1 cellular context compared by ENCODE assay signal in the genomic region with DNA sequence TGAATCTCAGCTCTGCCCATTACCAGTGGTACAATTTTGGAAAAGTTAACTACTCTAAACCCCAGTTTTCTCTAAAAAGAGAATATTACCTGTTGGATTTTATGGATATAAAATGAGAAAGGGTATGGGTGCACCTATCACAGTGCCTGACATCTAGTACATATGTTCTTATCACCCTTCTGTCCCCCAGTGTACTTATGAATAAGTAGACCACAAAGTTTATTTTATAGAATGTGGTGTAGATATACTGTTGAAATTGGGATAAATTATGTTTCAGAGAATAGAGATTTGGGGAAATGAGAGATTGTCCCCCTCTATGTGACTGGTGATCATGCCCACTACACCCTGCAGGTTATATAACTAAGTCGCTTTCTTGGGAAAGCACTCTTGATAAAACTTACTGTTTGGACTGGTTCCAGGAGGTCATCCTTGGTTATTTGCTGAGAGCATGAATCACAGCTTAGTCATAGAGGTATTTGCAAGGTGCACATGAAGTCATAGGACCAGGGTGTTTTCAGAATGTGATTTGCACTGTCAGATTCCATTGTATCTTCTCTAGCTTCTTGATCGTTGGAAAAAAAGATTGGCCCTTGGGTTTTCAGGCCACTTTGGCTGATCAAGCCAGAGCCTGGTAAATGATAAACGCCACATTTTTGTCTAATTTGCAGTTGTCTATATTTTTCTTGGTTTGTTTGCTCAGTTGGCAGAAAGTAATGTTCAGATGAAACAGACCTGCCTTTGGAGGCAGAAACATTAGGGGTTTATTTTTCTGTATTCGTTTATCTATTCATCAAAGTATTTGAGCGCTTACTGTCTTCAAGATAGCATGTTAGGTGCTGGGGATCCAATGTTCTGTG.
TF ChIP-seq lines count a peak whose summit lies in the region.

No MANE protein-coding gene starts in this region.

TF ChIP-seq in HepG2, 621 proteins besides CTCF, POLR2A, EP300 and RAD21 (continued from another document):
- no peak for TF ChIP-seq PHF21A (CRISPR knock-in tag; IDR thresholded peaks at IDR 0.05)
- TF ChIP-seq, protein P1, sequence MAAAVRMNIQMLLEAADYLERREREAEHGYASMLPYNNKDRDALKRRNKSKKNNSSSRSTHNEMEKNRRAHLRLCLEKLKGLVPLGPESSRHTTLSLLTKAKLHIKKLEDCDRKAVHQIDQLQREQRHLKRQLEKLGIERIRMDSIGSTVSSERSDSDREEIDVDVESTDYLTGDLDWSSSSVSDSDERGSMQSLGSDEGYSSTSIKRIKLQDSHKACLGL (CRISPR knock-in tag; IDR thresholded peaks at IDR 0.05): no peak
- TF ChIP-seq, protein P2, sequence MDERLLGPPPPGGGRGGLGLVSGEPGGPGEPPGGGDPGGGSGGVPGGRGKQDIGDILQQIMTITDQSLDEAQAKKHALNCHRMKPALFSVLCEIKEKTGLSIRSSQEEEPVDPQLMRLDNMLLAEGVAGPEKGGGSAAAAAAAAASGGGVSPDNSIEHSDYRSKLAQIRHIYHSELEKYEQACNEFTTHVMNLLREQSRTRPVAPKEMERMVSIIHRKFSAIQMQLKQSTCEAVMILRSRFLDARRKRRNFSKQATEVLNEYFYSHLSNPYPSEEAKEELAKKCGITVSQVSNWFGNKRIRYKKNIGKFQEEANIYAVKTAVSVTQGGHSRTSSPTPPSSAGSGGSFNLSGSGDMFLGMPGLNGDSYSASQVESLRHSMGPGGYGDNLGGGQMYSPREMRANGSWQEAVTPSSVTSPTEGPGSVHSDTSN (CRISPR knock-in tag; IDR thresholded peaks at IDR 0.05): no peak
- no peak for TF ChIP-seq WIZ (CRISPR knock-in tag; IDR thresholded peaks at IDR 0.05)
- TF ChIP-seq SRF (IDR thresholded peaks at IDR 0.05; ENCODE audit: low read depth, low read length): no peak
- TF ChIP-seq GABPB1 (CRISPR knock-in tag; IDR thresholded peaks at IDR 0.05): no peak
- TF ChIP-seq PHF20 (CRISPR knock-in tag; IDR thresholded peaks at IDR 0.05): no peak
- TF ChIP-seq ZNF552 (CRISPR knock-in tag; IDR thresholded peaks at IDR 0.05; ENCODE audit: borderline replicate concordance): no peak
- TF ChIP-seq ZSCAN21 (CRISPR knock-in tag; IDR thresholded peaks at IDR 0.05; ENCODE audit: borderline replicate concordance): no peak
- TF ChIP-seq IKZF4 (CRISPR knock-in tag; IDR thresholded peaks at IDR 0.05; ENCODE audit: borderline replicate concordance, low read depth, not compliant biosample characterization): no peak
- no peak for TF ChIP-seq MIER2 (CRISPR knock-in tag; IDR thresholded peaks at IDR 0.05)
- no peak for TF ChIP-seq MYNN (CRISPR knock-in tag; IDR thresholded peaks at IDR 0.05; ENCODE audit: low read depth)
